Comparison of ENCODE assay signal across 24 cellular contexts in the genomic region with DNA sequence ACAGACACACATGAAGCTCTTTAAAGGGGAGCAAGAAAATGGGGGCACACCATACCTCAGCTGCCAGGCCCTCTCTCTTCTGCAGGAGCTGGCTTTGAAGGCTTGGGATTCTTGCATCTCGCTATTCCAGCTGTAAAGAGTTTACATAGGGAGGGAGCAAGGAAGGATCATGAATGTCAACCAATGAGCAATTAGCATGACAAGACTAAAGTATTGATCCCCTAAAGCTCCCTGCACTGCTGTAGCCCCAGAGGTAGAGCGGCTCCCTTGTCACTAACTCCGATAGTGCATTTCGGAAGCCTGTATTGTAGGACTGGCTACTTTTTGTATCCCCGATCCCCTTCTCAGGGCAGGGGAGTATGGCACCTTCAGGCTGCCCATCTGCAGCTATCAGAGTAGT.
DNase-seq lines count a peak whose midpoint lies in the region; ATAC-seq and TF ChIP-seq lines count a peak whose summit lies in the region.
"Had no signal": no experiment of that assay in that cellular context is flagged by ENCODE, and none has a peak within 500 bp of the region (broad histone marks: within the 10 kb centered on the region; RNA-seq: fewer than 3 reads in every experiment).

No MANE protein-coding gene starts in this region.

- 88 to 91% methylated on average over 5 of the region's 5 CpGs for WGBS in endodermal cell (ENCODE audit: insufficient coverage in 1 of 2, insufficient read length in 1 of 2), 2 experiments
- WGBS in hepatocyte (ENCODE audit: low lambda C conversion rate, missing lambda C conversion rate): 85% methylated on average over 5 of the region's 5 CpGs

- H3K27me3 ChIP-seq in HUES48 (ENCODE audit: control insufficient read depth, insufficient read depth, low read length): no peaks in the 10 kb centered on the region
- no peaks in the 10 kb centered on the region for H3K27me3 ChIP-seq in endodermal cell (ENCODE audit: control insufficient read depth, insufficient read depth, low read length, poor library complexity, severe bottlenecking)
- H3K27me3 ChIP-seq in iPS-20b (ENCODE audit: insufficient read depth, low read length): no peaks in the 10 kb centered on the region
- H3K27me3 ChIP-seq in upper lobe of right lung: no peaks in the 10 kb centered on the region
- no peaks in the 10 kb centered on the region for H3K27me3 ChIP-seq in hepatocyte
- H3K27me3 ChIP-seq: SJCRH30 had no signal

- peak overlapping the region; percentile 27; the same call in 1 of the 2 replicates for H3K4me3 ChIP-seq in HUES48 (ENCODE audit: low read depth, low read length)
- no peak overlapping the region for H3K4me3 ChIP-seq in endodermal cell (ENCODE audit: low read length)
- H3K4me3 ChIP-seq in iPS-20b (ENCODE audit: low read length): peak overlapping the region; percentile 15; the same call in 1 of the 2 replicates
- no peak overlapping the region for H3K4me3 ChIP-seq in upper lobe of right lung
- H3K4me3 ChIP-seq in hepatocyte: no peak overlapping the region
- H3K4me3 ChIP-seq: A549, K562, SJCRH30 had no signal

- intact Hi-C loops in upper lobe of right lung (cut with DNase I): no loop called here
- intact Hi-C loops in Calu3 (cut with micrococcal nuclease; ENCODE audit: unreplicated experiment): no loop called here

- H3K27ac ChIP-seq in HUES48 (ENCODE audit: low read depth, low read length): peak overlapping the region; percentile 38
- H3K27ac ChIP-seq in endodermal cell (ENCODE audit: low read depth, low read length): no peak overlapping the region
- no peak overlapping the region for H3K27ac ChIP-seq in iPS-20b (ENCODE audit: low read length)
- no peak overlapping the region for H3K27ac ChIP-seq in upper lobe of right lung
- no peak overlapping the region for H3K27ac ChIP-seq in hepatocyte
- H3K27ac ChIP-seq: A549, SJCRH30 had no signal

- no peaks in the 10 kb centered on the region for H3K9me2 ChIP-seq in hepatocyte (replicated peaks; ENCODE audit: insufficient read depth)

- H3K9ac ChIP-seq in HUES48 (ENCODE audit: low read depth, low read length) (no peak overlapping the region), endodermal cell (ENCODE audit: extremely low read depth, low read length, poor library complexity, severe bottlenecking) (no peak overlapping the region), iPS-20b (ENCODE audit: low read depth, low read length) (no peak overlapping the region)

- no peaks in the 10 kb centered on the region for H3K36me3 ChIP-seq in HUES48 (ENCODE audit: control insufficient read depth, insufficient read depth, low read length)
- no peaks in the 10 kb centered on the region for H3K36me3 ChIP-seq in endodermal cell (ENCODE audit: control insufficient read depth, insufficient read depth, low read length)
- H3K36me3 ChIP-seq in iPS-20b (ENCODE audit: insufficient read depth, low read depth, low read length): no peaks in the 10 kb centered on the region
- no peaks in the 10 kb centered on the region for H3K36me3 ChIP-seq in upper lobe of right lung
- no peaks in the 10 kb centered on the region for H3K36me3 ChIP-seq in hepatocyte (replicated peaks; ENCODE audit: insufficient read depth, low read depth)
- H3K36me3 ChIP-seq: SJCRH30 had no signal

- peaks cover 19% of the 10 kb centered on the region for H3K4me1 ChIP-seq in HUES48 (ENCODE audit: control insufficient read depth, insufficient read depth, low read length)
- H3K4me1 ChIP-seq in endodermal cell (ENCODE audit: control insufficient read depth, insufficient read depth, low read length): no peaks in the 10 kb centered on the region
- H3K4me1 ChIP-seq in iPS-20b (ENCODE audit: insufficient read depth, low read length): peaks cover 15% of the 10 kb centered on the region
- no peaks in the 10 kb centered on the region for H3K4me1 ChIP-seq in upper lobe of right lung
- H3K4me1 ChIP-seq in hepatocyte (ENCODE audit: insufficient read depth): no peaks in the 10 kb centered on the region
- H3K4me1 ChIP-seq: SJCRH30 had no signal

- no peaks in the 10 kb centered on the region for H3K27me3 Mint-ChIP-seq in endodermal cell (ENCODE audit: insufficient read depth)
- no peaks in the 10 kb centered on the region for H3K27me3 Mint-ChIP-seq in Calu3 (ENCODE audit: unreplicated experiment)
- H3K27me3 Mint-ChIP-seq: B cell had no signal

- H3K9me3 ChIP-seq in HUES48 (ENCODE audit: control insufficient read depth, insufficient read depth, low read length) (no peaks in the 10 kb centered on the region), endodermal cell (ENCODE audit: control insufficient read depth, low read length) (no peaks in the 10 kb centered on the region), iPS-20b (ENCODE audit: insufficient read depth, low read depth, low read length) (no peaks in the 10 kb centered on the region), upper lobe of right lung (no peaks in the 10 kb centered on the region), hepatocyte (ENCODE audit: low read depth) (no peaks in the 10 kb centered on the region)
- H3K9me3 ChIP-seq: A549, SJCRH30 had no signal

- DNase-seq in endodermal cell: peak; percentile 49
- no peak for DNase-seq in upper lobe of right lung
- no peak for DNase-seq in hepatocyte (ENCODE audit: low spot score)
- no peak for DNase-seq in Calu3
- DNase-seq: EL; GF-D8; HFFc6; NCI-H1092; NCI-H1436; NCI-H187 treated with DMSO at 0.1 percent for 48 hours; NCI-H2227 treated with DMSO at 0.1 percent for 48 hours; NCI-H524; NCI-H774; NK-92 treated with Interleukin-12 subunit alpha and Interleukin-12 subunit beta, amount 100 ng/mL, for 24 hours; OCI-M1; SJCRH30 had no signal

- no peak overlapping the region for H3K27ac Mint-ChIP-seq in endodermal cell
- H3K27ac Mint-ChIP-seq in Calu3 (ENCODE audit: unreplicated experiment): no peak overlapping the region
- H3K27ac Mint-ChIP-seq: B cell, HFFc6 had no signal

- no peak overlapping the region for H3K4me3 Mint-ChIP-seq in endodermal cell
- no peak overlapping the region for H3K4me3 Mint-ChIP-seq in Calu3 (ENCODE audit: low read depth, unreplicated experiment)
- H3K4me3 Mint-ChIP-seq: B cell, CD14-positive monocyte, HFFc6 had no signal

- H3K4me2 ChIP-seq in hepatocyte: no peak overlapping the region
- H3K4me2 ChIP-seq: A549 had no signal

- ATAC-seq in upper lobe of right lung (peak; percentile 11), HG03280 (IDR thresholded peaks at IDR 0.05; ENCODE audit: unreplicated experiment) (no peak)
- ATAC-seq: A549, HepG2, K562 had no signal

- peaks cover 5% of the 10 kb centered on the region for H3K4me1 Mint-ChIP-seq in endodermal cell
- H3K4me1 Mint-ChIP-seq in Calu3 (ENCODE audit: low read depth, unreplicated experiment): no peaks in the 10 kb centered on the region
- H3K4me1 Mint-ChIP-seq: B cell had no signal

- no peaks in the 10 kb centered on the region for H3K36me3 Mint-ChIP-seq in endodermal cell (ENCODE audit: low read depth)
- H3K36me3 Mint-ChIP-seq in Calu3 (ENCODE audit: insufficient read depth, unreplicated experiment): peaks cover 5% of the 10 kb centered on the region

- H4K20me1 ChIP-seq in hepatocyte (ENCODE audit: insufficient read depth, poor library complexity, severe bottlenecking): no peaks in the 10 kb centered on the region

- H3K79me2 ChIP-seq in hepatocyte: no peaks in the 10 kb centered on the region

- no peak overlapping the region for H2AFZ ChIP-seq in hepatocyte

- CTCF ChIA-PET in Calu3 (lab: Charles Lee): no interaction called here

- TF ChIP-seq CTCF in endodermal cell (conservative IDR thresholded peaks at IDR 0.05) (no peak), upper lobe of right lung (IDR thresholded peaks at IDR 0.05) (no peak), hepatocyte (IDR thresholded peaks at IDR 0.05; ENCODE audit: poor library complexity) (no peak), Calu3 (IDR thresholded peaks at IDR 0.05; ENCODE audit: unreplicated experiment) (no peak)

- no peaks in the 10 kb centered on the region for H3K9me3 Mint-ChIP-seq in endodermal cell
- no peaks in the 10 kb centered on the region for H3K9me3 Mint-ChIP-seq in Calu3 (ENCODE audit: low read depth, unreplicated experiment)
- H3K9me3 Mint-ChIP-seq: CD14-positive monocyte, HFFc6 had no signal

- BruUV-seq in Calu3 (replicated peaks; lab: Mats Ljungman, UMichigan): no TSS peak

Comparison
In these comparisons a context has a peak if more than half of its experiments do, and no peak if none do; other contexts are left out.
1. H3K4me3 ChIP-seq: peak in HUES48 (single experiment) and iPS-20b (single experiment); none in endodermal cell (single experiment), upper lobe of right lung (single experiment) and hepatocyte (single experiment).